ENCODE assay signal across 8 cellular contexts in the genomic region with DNA sequence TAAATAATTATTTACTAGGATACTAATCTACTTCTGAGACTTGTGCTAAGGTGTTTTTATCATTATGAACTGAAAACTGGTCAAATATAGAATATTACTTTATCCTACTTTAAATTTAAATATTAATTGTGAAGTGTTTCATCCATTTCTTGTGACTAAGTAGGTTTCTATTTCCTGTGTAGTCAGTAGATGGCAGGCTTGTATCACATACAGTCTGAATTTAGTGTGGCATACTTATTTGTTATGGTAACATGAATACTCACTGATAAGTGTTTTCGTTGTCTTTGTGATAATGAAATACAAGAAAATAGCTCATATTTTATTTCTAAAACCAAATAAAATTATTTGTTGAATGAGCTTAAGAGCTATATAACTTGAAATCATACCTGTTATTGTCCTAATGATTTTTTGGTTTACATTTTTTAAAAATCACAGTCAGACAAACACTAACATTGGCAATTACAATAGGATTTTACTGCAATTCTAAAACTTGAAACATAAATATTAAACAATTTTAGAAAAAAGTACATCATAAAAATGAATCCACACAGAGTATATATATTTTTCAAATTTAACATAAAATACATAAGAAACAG.
A peak's percentile ranks its signal among the peaks of the same experiment; 100 is the strongest.
DNase-seq lines count a peak whose midpoint lies in the region; ATAC-seq and TF ChIP-seq lines count a peak whose summit lies in the region.

No MANE protein-coding gene starts in this region.

- WGBS in neuronal stem cell (ENCODE audit: extremely low coverage in 2 of 2, insufficient read length in 2 of 2, insufficient replicate concordance in 1 of 2), 2 donors: no CpG with 5 or more reads among the region's 1 CpG

- TF ChIP-seq CTCF in GM12865 (IDR thresholded peaks at IDR 0.05; ENCODE audit: insufficient read depth, low read depth, low read length, missing control alignments) (peak; percentile 52), cardiac fibroblast (IDR thresholded peaks at IDR 0.05; ENCODE audit: low read depth, low read length) (peak; percentile 32), uterus (IDR thresholded peaks at IDR 0.05) (peak in 2 of 4 experiments; percentile 10 to 20)

- H3K27me3 ChIP-seq in neuronal stem cell (ENCODE audit: control insufficient read depth in 3 of 3, insufficient read depth in 3 of 3, low read depth in 1 of 3, low read length in 3 of 3) (no peaks in the 10 kb centered on the region), uterus (peaks cover 0 to 6% of the 10 kb centered on the region in 2 donors)

- H4K91ac ChIP-seq in neuronal stem cell (ENCODE audit: low read depth, low read length, poor library complexity): no peak overlapping the region

- no peak overlapping the region for H2BK15ac ChIP-seq in neuronal stem cell (ENCODE audit: low read length)

- H2BK120ac ChIP-seq in neuronal stem cell (ENCODE audit: low read depth, low read length): no peak overlapping the region

- H2AK5ac ChIP-seq in neuronal stem cell (ENCODE audit: low read depth, low read length): no peak overlapping the region

- ATAC-seq in HG03060 (IDR thresholded peaks at IDR 0.05; ENCODE audit: low read depth, unreplicated experiment): peak; percentile 72
- no peak for ATAC-seq in HG02973 (IDR thresholded peaks at IDR 0.05; ENCODE audit: unreplicated experiment)

- no peak overlapping the region for H3K14ac ChIP-seq in neuronal stem cell (ENCODE audit: low read length)

- no peak overlapping the region for H3K9ac ChIP-seq in neuronal stem cell (ENCODE audit: low read depth, low read length, poor library complexity)

- H3K4me1 ChIP-seq in neuronal stem cell (ENCODE audit: control insufficient read depth in 2 of 2, insufficient read depth in 1 of 2, low read depth in 1 of 2, low read length in 2 of 2) (peaks cover 0 to 3% of the 10 kb centered on the region in 2 donors), uterus (no peaks in the 10 kb centered on the region)

- H3K4me3 ChIP-seq in GM12865 (ENCODE audit: low read depth, low read length) (no peak overlapping the region), cardiac fibroblast (replicated peaks in 1 of 2; ENCODE audit: low read depth in 2 of 2, low read length in 2 of 2) (no peak overlapping the region), neuronal stem cell (ENCODE audit: low read length in 2 of 2) (no peak overlapping the region), uterus (no peak overlapping the region)

- peak; percentile 75 for DNase-seq in GM12865 (ENCODE audit: low read depth)
- peak; percentile 37 for DNase-seq in NCI-H2227 treated with DMSO at 0.1 percent for 48 hours (lab: John Stamatoyannopoulos, UW)
- DNase-seq in cardiac fibroblast (ENCODE audit: low read depth in 2 of 2): peak; percentile 58 to 65
- peak; percentile 35 for DNase-seq in neuronal stem cell (ENCODE audit: low spot score)
- no peak for DNase-seq in uterus
- DNase-seq in stimulated activated CD4-positive, alpha-beta T cell treated with anti-CD3 and anti-CD28 coated beads, Interleukin-2, amount 100 ng/mL, for 48 hours: no peak

- H3K23ac ChIP-seq in neuronal stem cell (ENCODE audit: low read depth, low read length, poor library complexity): no peak overlapping the region

- no peak overlapping the region for H2AFZ ChIP-seq in neuronal stem cell (ENCODE audit: low read length)

- H3K4me2 ChIP-seq in neuronal stem cell (ENCODE audit: insufficient read depth, low read length, poor library complexity, severe bottlenecking): no peak overlapping the region

- H3K27ac ChIP-seq in neuronal stem cell (replicated peaks; ENCODE audit: low read length): no peak overlapping the region
- no peak overlapping the region for H3K27ac ChIP-seq in uterus

- H2BK12ac ChIP-seq in neuronal stem cell (ENCODE audit: low read length): no peak overlapping the region

- TF ChIP-seq POLR2A in uterus (IDR thresholded peaks at IDR 0.05): no peak

- no peak overlapping the region for H3K18ac ChIP-seq in neuronal stem cell (ENCODE audit: low read length)

- H4K8ac ChIP-seq in neuronal stem cell (ENCODE audit: low read depth, low read length): no peak overlapping the region

- H3K36me3 ChIP-seq in neuronal stem cell (replicated peaks in 1 of 2; ENCODE audit: control insufficient read depth in 2 of 2, insufficient read depth in 2 of 2, low read length in 2 of 2) (no peaks in the 10 kb centered on the region), uterus (peaks cover 0 to 4% of the 10 kb centered on the region in 2 donors)

- no peaks in the 10 kb centered on the region for H3K79me1 ChIP-seq in neuronal stem cell (ENCODE audit: low read depth, low read length)

- no peak overlapping the region for H2BK5ac ChIP-seq in neuronal stem cell (ENCODE audit: low read length)

- intact Hi-C loops in uterus (cut with DNase I; ENCODE audit: low total_unique reads): no loop called here

- no peak overlapping the region for H3K4ac ChIP-seq in neuronal stem cell (ENCODE audit: low read length)

- H3K9me3 ChIP-seq in neuronal stem cell (replicated peaks in 1 of 2; ENCODE audit: control insufficient read depth in 2 of 2, insufficient read depth in 1 of 2, low read depth in 1 of 2, low read length in 2 of 2): no peaks in the 10 kb centered on the region
- no peaks in the 10 kb centered on the region for H3K9me3 ChIP-seq in uterus

Comparison
In these comparisons a context has a peak if more than half of its experiments do, and no peak if none do; other contexts are left out.
1. DNase-seq: peak in GM12865 (single experiment), NCI-H2227 treated with DMSO at 0.1 percent for 48 hours (single experiment), cardiac fibroblast (2 of 2) and neuronal stem cell (single experiment); none in uterus (0 of 2) and stimulated activated CD4-positive, alpha-beta T cell treated with anti-CD3 and anti-CD28 coated beads, Interleukin-2, amount 100 ng/mL, for 48 hours (0 of 2).